2 cellular contexts compared by ENCODE assay signal in the genomic region with DNA sequence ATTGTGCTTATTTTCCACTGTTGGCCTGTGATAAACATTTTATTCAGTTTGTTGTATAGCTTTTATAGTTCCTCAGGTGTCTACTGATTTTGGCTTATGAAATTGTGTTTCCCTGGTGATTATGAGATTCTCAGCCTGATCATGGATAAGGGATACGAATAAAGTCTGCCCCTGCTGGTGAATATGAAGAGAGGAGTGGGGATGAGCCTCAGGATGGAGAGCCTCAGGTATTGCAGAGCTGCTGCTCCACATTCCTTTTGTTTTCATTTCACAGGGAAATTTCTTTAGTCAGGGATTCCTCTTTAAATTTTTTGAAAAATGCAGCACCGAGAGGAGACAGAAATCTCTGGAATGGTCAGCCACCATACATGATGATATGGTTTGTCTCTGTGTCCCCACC.
TF ChIP-seq lines count a peak whose summit lies in the region.

No MANE protein-coding gene starts in this region.

TF ChIP-seq in GM23338, 12 proteins besides CTCF, POLR2A, EP300 and RAD21 (continued from another document):
- TF ChIP-seq, protein P1, sequence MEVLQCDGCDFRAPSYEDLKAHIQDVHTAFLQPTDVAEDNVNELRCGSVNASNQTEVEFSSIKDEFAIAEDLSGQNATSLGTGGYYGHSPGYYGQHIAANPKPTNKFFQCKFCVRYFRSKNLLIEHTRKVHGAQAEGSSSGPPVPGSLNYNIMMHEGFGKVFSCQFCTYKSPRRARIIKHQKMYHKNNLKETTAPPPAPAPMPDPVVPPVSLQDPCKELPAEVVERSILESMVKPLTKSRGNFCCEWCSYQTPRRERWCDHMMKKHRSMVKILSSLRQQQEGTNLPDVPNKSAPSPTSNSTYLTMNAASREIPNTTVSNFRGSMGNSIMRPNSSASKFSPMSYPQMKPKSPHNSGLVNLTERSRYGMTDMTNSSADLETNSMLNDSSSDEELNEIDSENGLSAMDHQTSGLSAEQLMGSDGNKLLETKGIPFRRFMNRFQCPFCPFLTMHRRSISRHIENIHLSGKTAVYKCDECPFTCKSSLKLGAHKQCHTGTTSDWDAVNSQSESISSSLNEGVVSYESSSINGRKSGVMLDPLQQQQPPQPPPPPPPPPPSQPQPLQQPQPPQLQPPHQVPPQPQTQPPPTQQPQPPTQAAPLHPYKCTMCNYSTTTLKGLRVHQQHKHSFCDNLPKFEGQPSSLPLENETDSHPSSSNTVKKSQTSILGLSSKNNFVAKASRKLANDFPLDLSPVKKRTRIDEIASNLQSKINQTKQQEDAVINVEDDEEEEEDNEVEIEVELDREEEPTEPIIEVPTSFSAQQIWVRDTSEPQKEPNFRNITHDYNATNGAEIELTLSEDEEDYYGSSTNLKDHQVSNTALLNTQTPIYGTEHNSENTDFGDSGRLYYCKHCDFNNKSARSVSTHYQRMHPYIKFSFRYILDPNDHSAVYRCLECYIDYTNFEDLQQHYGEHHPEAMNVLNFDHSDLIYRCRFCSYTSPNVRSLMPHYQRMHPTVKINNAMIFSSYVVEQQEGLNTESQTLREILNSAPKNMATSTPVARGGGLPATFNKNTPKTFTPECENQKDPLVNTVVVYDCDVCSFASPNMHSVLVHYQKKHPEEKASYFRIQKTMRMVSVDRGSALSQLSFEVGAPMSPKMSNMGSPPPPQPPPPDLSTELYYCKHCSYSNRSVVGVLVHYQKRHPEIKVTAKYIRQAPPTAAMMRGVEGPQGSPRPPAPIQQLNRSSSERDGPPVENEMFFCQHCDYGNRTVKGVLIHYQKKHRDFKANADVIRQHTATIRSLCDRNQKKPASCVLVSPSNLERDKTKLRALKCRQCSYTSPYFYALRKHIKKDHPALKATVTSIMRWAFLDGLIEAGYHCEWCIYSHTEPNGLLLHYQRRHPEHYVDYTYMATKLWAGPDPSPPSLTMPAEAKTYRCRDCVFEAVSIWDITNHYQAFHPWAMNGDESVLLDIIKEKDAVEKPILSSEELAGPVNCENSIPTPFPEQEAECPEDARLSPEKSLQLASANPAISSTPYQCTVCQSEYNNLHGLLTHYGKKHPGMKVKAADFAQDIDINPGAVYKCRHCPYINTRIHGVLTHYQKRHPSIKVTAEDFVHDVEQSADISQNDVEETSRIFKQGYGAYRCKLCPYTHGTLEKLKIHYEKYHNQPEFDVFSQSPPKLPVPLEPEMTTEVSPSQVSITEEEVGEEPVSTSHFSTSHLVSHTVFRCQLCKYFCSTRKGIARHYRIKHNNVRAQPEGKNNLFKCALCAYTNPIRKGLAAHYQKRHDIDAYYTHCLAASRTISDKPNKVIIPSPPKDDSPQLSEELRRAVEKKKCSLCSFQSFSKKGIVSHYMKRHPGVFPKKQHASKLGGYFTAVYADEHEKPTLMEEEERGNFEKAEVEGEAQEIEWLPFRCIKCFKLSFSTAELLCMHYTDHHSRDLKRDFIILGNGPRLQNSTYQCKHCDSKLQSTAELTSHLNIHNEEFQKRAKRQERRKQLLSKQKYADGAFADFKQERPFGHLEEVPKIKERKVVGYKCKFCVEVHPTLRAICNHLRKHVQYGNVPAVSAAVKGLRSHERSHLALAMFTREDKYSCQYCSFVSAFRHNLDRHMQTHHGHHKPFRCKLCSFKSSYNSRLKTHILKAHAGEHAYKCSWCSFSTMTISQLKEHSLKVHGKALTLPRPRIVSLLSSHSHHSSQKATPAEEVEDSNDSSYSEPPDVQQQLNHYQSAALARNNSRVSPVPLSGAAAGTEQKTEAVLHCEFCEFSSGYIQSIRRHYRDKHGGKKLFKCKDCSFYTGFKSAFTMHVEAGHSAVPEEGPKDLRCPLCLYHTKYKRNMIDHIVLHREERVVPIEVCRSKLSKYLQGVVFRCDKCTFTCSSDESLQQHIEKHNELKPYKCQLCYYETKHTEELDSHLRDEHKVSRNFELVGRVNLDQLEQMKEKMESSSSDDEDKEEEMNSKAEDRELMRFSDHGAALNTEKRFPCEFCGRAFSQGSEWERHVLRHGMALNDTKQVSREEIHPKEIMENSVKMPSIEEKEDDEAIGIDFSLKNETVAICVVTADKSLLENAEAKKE (CRISPR knock-in tag; IDR thresholded peaks at IDR 0.05) = no peak
- TF ChIP-seq NANOG (IDR thresholded peaks at IDR 0.05; ENCODE audit: borderline replicate concordance) (no peak), CREB1 (CRISPR knock-in tag; IDR thresholded peaks at IDR 0.05; ENCODE audit: low read depth) (no peak), EZH2 (IDR thresholded peaks at IDR 0.05; ENCODE audit: low read depth, unreplicated experiment) (no peak), ZNF331 (CRISPR knock-in tag; IDR thresholded peaks at IDR 0.05; ENCODE audit: low read depth) (no peak), POLR2AphosphoS5 (IDR thresholded peaks at IDR 0.05; ENCODE audit: low read depth) (no peak), ETS1 (IDR thresholded peaks at IDR 0.05) (no peak)
TF ChIP-seq in GM23338: peak in this region for 0.

TF ChIP-seq in WTC11, 78 proteins besides CTCF, POLR2A, EP300 and RAD21 (continued from another document):
- no peak for TF ChIP-seq FOXP4 (CRISPR knock-in tag; IDR thresholded peaks at IDR 0.05)
- no peak for TF ChIP-seq NFE2L1 (CRISPR knock-in tag; IDR thresholded peaks at IDR 0.05)
- TF ChIP-seq, protein P2, sequence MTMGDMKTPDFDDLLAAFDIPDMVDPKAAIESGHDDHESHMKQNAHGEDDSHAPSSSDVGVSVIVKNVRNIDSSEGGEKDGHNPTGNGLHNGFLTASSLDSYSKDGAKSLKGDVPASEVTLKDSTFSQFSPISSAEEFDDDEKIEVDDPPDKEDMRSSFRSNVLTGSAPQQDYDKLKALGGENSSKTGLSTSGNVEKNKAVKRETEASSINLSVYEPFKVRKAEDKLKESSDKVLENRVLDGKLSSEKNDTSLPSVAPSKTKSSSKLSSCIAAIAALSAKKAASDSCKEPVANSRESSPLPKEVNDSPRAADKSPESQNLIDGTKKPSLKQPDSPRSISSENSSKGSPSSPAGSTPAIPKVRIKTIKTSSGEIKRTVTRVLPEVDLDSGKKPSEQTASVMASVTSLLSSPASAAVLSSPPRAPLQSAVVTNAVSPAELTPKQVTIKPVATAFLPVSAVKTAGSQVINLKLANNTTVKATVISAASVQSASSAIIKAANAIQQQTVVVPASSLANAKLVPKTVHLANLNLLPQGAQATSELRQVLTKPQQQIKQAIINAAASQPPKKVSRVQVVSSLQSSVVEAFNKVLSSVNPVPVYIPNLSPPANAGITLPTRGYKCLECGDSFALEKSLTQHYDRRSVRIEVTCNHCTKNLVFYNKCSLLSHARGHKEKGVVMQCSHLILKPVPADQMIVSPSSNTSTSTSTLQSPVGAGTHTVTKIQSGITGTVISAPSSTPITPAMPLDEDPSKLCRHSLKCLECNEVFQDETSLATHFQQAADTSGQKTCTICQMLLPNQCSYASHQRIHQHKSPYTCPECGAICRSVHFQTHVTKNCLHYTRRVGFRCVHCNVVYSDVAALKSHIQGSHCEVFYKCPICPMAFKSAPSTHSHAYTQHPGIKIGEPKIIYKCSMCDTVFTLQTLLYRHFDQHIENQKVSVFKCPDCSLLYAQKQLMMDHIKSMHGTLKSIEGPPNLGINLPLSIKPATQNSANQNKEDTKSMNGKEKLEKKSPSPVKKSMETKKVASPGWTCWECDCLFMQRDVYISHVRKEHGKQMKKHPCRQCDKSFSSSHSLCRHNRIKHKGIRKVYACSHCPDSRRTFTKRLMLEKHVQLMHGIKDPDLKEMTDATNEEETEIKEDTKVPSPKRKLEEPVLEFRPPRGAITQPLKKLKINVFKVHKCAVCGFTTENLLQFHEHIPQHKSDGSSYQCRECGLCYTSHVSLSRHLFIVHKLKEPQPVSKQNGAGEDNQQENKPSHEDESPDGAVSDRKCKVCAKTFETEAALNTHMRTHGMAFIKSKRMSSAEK (CRISPR knock-in tag; IDR thresholded peaks at IDR 0.05; ENCODE audit: borderline replicate concordance) = no peak
- TF ChIP-seq, protein P3, sequence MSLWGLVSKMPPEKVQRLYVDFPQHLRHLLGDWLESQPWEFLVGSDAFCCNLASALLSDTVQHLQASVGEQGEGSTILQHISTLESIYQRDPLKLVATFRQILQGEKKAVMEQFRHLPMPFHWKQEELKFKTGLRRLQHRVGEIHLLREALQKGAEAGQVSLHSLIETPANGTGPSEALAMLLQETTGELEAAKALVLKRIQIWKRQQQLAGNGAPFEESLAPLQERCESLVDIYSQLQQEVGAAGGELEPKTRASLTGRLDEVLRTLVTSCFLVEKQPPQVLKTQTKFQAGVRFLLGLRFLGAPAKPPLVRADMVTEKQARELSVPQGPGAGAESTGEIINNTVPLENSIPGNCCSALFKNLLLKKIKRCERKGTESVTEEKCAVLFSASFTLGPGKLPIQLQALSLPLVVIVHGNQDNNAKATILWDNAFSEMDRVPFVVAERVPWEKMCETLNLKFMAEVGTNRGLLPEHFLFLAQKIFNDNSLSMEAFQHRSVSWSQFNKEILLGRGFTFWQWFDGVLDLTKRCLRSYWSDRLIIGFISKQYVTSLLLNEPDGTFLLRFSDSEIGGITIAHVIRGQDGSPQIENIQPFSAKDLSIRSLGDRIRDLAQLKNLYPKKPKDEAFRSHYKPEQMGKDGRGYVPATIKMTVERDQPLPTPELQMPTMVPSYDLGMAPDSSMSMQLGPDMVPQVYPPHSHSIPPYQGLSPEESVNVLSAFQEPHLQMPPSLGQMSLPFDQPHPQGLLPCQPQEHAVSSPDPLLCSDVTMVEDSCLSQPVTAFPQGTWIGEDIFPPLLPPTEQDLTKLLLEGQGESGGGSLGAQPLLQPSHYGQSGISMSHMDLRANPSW (CRISPR knock-in tag; conservative IDR thresholded peaks at IDR 0.05; ENCODE audit: low read depth) = no peak
- TF ChIP-seq, protein P4, sequence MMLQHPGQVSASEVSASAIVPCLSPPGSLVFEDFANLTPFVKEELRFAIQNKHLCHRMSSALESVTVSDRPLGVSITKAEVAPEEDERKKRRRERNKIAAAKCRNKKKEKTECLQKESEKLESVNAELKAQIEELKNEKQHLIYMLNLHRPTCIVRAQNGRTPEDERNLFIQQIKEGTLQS (CRISPR knock-in tag; conservative IDR thresholded peaks at IDR 0.05) = no peak
- TF ChIP-seq MAX (CRISPR knock-in tag; IDR thresholded peaks at IDR 0.05) = no peak
- TF ChIP-seq, protein P5, sequence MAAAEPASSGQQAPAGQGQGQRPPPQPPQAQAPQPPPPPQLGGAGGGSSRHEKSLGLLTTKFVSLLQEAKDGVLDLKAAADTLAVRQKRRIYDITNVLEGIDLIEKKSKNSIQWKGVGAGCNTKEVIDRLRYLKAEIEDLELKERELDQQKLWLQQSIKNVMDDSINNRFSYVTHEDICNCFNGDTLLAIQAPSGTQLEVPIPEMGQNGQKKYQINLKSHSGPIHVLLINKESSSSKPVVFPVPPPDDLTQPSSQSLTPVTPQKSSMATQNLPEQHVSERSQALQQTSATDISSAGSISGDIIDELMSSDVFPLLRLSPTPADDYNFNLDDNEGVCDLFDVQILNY (CRISPR knock-in tag; IDR thresholded peaks at IDR 0.05) = no peak
- no peak for TF ChIP-seq KAT7 (CRISPR knock-in tag; IDR thresholded peaks at IDR 0.05; ENCODE audit: borderline replicate concordance)
- TF ChIP-seq NFATC4 (CRISPR knock-in tag; IDR thresholded peaks at IDR 0.05) = no peak
- TF ChIP-seq TP53 (CRISPR knock-in tag; IDR thresholded peaks at IDR 0.05) = no peak
- no peak for TF ChIP-seq RELA (CRISPR knock-in tag; IDR thresholded peaks at IDR 0.05; ENCODE audit: borderline replicate concordance)
- TF ChIP-seq MYBL2 (CRISPR knock-in tag; IDR thresholded peaks at IDR 0.05) = no peak
- TF ChIP-seq HMGA2 (CRISPR knock-in tag; IDR thresholded peaks at IDR 0.05) = no peak
- no peak for TF ChIP-seq PRRX2 (CRISPR knock-in tag; IDR thresholded peaks at IDR 0.05)
- TF ChIP-seq, protein P6, sequence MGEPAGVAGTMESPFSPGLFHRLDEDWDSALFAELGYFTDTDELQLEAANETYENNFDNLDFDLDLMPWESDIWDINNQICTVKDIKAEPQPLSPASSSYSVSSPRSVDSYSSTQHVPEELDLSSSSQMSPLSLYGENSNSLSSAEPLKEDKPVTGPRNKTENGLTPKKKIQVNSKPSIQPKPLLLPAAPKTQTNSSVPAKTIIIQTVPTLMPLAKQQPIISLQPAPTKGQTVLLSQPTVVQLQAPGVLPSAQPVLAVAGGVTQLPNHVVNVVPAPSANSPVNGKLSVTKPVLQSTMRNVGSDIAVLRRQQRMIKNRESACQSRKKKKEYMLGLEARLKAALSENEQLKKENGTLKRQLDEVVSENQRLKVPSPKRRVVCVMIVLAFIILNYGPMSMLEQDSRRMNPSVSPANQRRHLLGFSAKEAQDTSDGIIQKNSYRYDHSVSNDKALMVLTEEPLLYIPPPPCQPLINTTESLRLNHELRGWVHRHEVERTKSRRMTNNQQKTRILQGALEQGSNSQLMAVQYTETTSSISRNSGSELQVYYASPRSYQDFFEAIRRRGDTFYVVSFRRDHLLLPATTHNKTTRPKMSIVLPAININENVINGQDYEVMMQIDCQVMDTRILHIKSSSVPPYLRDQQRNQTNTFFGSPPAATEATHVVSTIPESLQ (CRISPR knock-in tag; IDR thresholded peaks at IDR 0.05) = no peak
- TF ChIP-seq, protein P7, sequence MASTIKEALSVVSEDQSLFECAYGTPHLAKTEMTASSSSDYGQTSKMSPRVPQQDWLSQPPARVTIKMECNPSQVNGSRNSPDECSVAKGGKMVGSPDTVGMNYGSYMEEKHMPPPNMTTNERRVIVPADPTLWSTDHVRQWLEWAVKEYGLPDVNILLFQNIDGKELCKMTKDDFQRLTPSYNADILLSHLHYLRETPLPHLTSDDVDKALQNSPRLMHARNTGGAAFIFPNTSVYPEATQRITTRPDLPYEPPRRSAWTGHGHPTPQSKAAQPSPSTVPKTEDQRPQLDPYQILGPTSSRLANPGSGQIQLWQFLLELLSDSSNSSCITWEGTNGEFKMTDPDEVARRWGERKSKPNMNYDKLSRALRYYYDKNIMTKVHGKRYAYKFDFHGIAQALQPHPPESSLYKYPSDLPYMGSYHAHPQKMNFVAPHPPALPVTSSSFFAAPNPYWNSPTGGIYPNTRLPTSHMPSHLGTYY (CRISPR knock-in tag; IDR thresholded peaks at IDR 0.05) = no peak
- no peak for TF ChIP-seq ZMAT4 (CRISPR knock-in tag; IDR thresholded peaks at IDR 0.05)
- no peak for TF ChIP-seq FOXP1 (CRISPR knock-in tag; IDR thresholded peaks at IDR 0.05; ENCODE audit: borderline replicate concordance)
- TF ChIP-seq ELF4 (CRISPR knock-in tag; IDR thresholded peaks at IDR 0.05; ENCODE audit: low read depth) = no peak
